Comparison of ENCODE assay signal across 8 cellular contexts in the genomic region with DNA sequence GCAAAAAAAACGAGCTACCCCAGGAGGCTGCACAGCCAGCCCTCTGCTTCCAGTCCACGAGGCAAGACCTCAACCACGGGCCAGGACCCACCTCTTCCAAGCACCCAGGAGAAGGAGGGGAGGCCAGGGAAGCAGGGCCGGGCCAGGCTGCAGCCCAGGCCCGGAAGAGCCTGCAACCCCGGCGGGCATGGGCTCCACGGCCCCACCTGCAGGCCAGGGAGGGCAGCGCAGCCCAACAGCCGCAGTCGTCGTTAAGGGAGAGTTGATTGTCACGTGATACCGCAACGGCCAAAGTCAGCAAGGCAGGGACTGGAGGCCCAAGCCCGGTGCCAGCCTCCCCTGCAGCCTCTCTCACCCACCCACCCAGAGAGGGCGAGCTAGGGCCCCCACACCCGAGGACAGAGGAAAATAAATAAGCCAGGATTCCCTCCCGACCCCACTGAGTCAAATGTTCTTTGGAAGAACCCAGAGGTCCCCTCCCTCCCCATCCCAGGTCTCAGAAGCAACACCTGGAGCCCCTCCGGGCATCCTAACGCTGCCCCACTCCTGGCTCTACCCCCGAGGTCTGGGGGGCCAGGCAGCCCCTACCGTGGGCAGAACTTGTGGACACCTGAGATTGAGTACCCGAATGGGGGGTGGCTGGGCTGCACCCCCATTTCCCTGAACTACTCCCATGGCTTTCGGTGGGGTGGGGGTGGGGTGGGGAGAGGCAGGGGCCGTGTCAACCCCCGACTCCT. TPM values are rescaled to one million over a fixed set of nuclear protein-coding genes. Genes with fewer than 3 reads are reported as not detected.
DNase-seq lines count a peak whose midpoint lies in the region; ATAC-seq and TF ChIP-seq lines count a peak whose summit lies in the region.

No MANE protein-coding gene starts in this region.

- POLR2A ChIA-PET in naive thymus-derived CD4-positive, alpha-beta T cell (lab: Charles Lee): interaction anchor here (1.0 kb wide), 1 partner anchor 594 kb away, joined by 3 read pairs; no protein-coding TSS in a partner anchor

- peaks cover 11% of the 10 kb centered on the region for H3K79me1 ChIP-seq in H9 (ENCODE audit: insufficient read depth, low read depth, low read length, poor library complexity, severe bottlenecking)

- H3K79me2 ChIP-seq in H9 (ENCODE audit: insufficient read depth, low read length): peaks cover 8% of the 10 kb centered on the region; the same call in 1 of the 2 replicates
- H3K79me2 ChIP-seq in OCI-LY1 (ENCODE audit: insufficient read depth, low read length): no peaks in the 10 kb centered on the region

- H3K4me1 Mint-ChIP-seq in H9: peaks cover 21 to 49% of the 10 kb centered on the region in 2 experiments
- H3K4me1 Mint-ChIP-seq in naive thymus-derived CD4-positive, alpha-beta T cell: peaks cover 11 to 62% (median 47%) of the 10 kb centered on the region in 7 donors
- H3K4me1 Mint-ChIP-seq in stimulated activated naive CD8-positive, alpha-beta T cell treated with anti-CD3 and anti-CD28 coated beads, Interleukin-15, Interleukin-2, amounts not matched to agents 100 ng/mL and 50 ng/mL, for 24 hours (ENCODE audit: low read depth): peaks cover 67% of the 10 kb centered on the region

- H3K56ac ChIP-seq in H9 (ENCODE audit: insufficient read length, low read depth, low read length): no peak overlapping the region

- no peak overlapping the region for H2AK5ac ChIP-seq in H9 (ENCODE audit: insufficient read length, low read length)

- H3F3A ChIP-seq in OCI-LY1 (ENCODE audit: insufficient read depth, low read length): no peaks in the 10 kb centered on the region

- no CpG with 5 or more reads among the region's 27 CpGs for WGBS in H9 (ENCODE audit: extremely low coverage, insufficient read length, low lambda C conversion rate)

- peak; percentile 50 for ATAC-seq in naive thymus-derived CD4-positive, alpha-beta T cell
- ATAC-seq in GM18858 (IDR thresholded peaks at IDR 0.05; ENCODE audit: unreplicated experiment): no peak

- H3K4ac ChIP-seq in H9 (ENCODE audit: low read depth, low read length): no peak overlapping the region

- DNase-seq in BE2C: peak; percentile 86
- DNase-seq in H9: peak; percentile 90
- peak; percentile 94 for DNase-seq in activated CD8-positive, alpha-beta memory T cell treated with anti-CD3 and anti-CD28 coated beads, Interleukin-2, amount 50 U/mL, for 48 hours
- DNase-seq in epidermal melanocyte (ENCODE audit: insufficient read length, low spot score): peak; percentile 94
- peak; percentile 66 to 90 (median 72) for DNase-seq in naive thymus-derived CD4-positive, alpha-beta T cell

- intact Hi-C loops in naive thymus-derived CD4-positive, alpha-beta T cell (cut with micrococcal nuclease): loop anchor here in 1 of 2 donors (1.0 to 10.0 kb wide), 2 partner anchors 52 to 589 kb away; a partner anchor contains a TSS

- H3K9me3 ChIP-seq in BE2C (no peaks in the 10 kb centered on the region), H9 (ENCODE audit: control insufficient read depth, low read depth, low read length) (no peaks in the 10 kb centered on the region), OCI-LY1 (ENCODE audit: low read length) (no peaks in the 10 kb centered on the region)
- H3K9me3 ChIP-seq in naive thymus-derived CD4-positive, alpha-beta T cell (ENCODE audit: control insufficient read depth in 2 of 3, low read length in 3 of 3): no peaks in the 10 kb centered on the region

- H4K5ac ChIP-seq in H9 (ENCODE audit: insufficient read length, low read depth, low read length): no peak overlapping the region

- peak overlapping the region; percentile 34 to 66; a peak in 4 of 5 replicates for H3K4me3 Mint-ChIP-seq in H9
- peak overlapping the region; percentile 72 to 87 (median 82) for H3K4me3 Mint-ChIP-seq in naive thymus-derived CD4-positive, alpha-beta T cell
- peak overlapping the region; percentile 53 for H3K4me3 Mint-ChIP-seq in stimulated activated naive CD8-positive, alpha-beta T cell treated with anti-CD3 and anti-CD28 coated beads, Interleukin-15, Interleukin-2, amounts not matched to agents 100 ng/mL and 50 ng/mL, for 24 hours

- H2BK120ac ChIP-seq in H9 (ENCODE audit: low read depth, low read length, poor library complexity, severe bottlenecking): no peak overlapping the region

- H2AFZ ChIP-seq in H9 (ENCODE audit: low read length): no peak overlapping the region
- no peak overlapping the region for H2AFZ ChIP-seq in OCI-LY1 (ENCODE audit: low read length)

- H3K27ac Mint-ChIP-seq in H9: peak overlapping the region in 2 of 3 experiments; percentile 72 to 87; a peak in 2 of 7 replicates
- peak overlapping the region; percentile 28 to 97 (median 94) for H3K27ac Mint-ChIP-seq in naive thymus-derived CD4-positive, alpha-beta T cell
- peak overlapping the region; percentile 91 for H3K27ac Mint-ChIP-seq in stimulated activated naive CD8-positive, alpha-beta T cell treated with anti-CD3 and anti-CD28 coated beads, Interleukin-15, Interleukin-2, amounts not matched to agents 100 ng/mL and 50 ng/mL, for 24 hours

- H3K4me3 ChIP-seq in BE2C (ENCODE audit: low read depth, low read length) (no peak overlapping the region), OCI-LY1 (ENCODE audit: low read depth, low read length, poor library complexity, severe bottlenecking) (no peak overlapping the region)
- no peak overlapping the region for H3K4me3 ChIP-seq in naive thymus-derived CD4-positive, alpha-beta T cell (ENCODE audit: low read length)

- H2BK5ac ChIP-seq in H9 (ENCODE audit: insufficient read length, low read length): no peak overlapping the region

- H3K27me3 Mint-ChIP-seq in H9 (ENCODE audit: low read depth): no peaks in the 10 kb centered on the region
- no peaks in the 10 kb centered on the region for H3K27me3 Mint-ChIP-seq in naive thymus-derived CD4-positive, alpha-beta T cell
- H3K27me3 Mint-ChIP-seq in stimulated activated naive CD8-positive, alpha-beta T cell treated with anti-CD3 and anti-CD28 coated beads, Interleukin-15, Interleukin-2, amounts not matched to agents 100 ng/mL and 50 ng/mL, for 24 hours: no peaks in the 10 kb centered on the region

- peaks cover 34% of the 10 kb centered on the region for H3K4me1 ChIP-seq in BE2C
- H3K4me1 ChIP-seq in H9 (ENCODE audit: insufficient read depth, low read length): peaks cover 7% of the 10 kb centered on the region; the same call in 1 of the 2 replicates
- peaks cover 62% of the 10 kb centered on the region for H3K4me1 ChIP-seq in OCI-LY1 (ENCODE audit: insufficient read depth, low read length, severe bottlenecking)
- peaks cover 28 to 64% of the 10 kb centered on the region in 2 donors for H3K4me1 ChIP-seq in naive thymus-derived CD4-positive, alpha-beta T cell (ENCODE audit: control insufficient read depth in 2 of 2, insufficient read depth in 2 of 2, low read length in 2 of 2)

- no peak overlapping the region for H3K18ac ChIP-seq in H9 (ENCODE audit: insufficient read length, low read depth, low read length)

- no peak overlapping the region for H3K9ac ChIP-seq in H9 (ENCODE audit: extremely low read depth, insufficient read length, low read length)
- H3K9ac ChIP-seq in OCI-LY1 (ENCODE audit: low read length): peak overlapping the region; percentile 23; the same call in 1 of the 2 replicates

- peaks cover 0 to 10% (median 0%) of the 10 kb centered on the region in 3 experiments; a peak in 2 of 7 replicates for H3K36me3 Mint-ChIP-seq in H9 (ENCODE audit: insufficient read depth in 1 of 3, low read depth in 3 of 3)
- H3K36me3 Mint-ChIP-seq in naive thymus-derived CD4-positive, alpha-beta T cell: peaks cover 0 to 2% (median 0%) of the 10 kb centered on the region in 5 donors
- H3K36me3 Mint-ChIP-seq in stimulated activated naive CD8-positive, alpha-beta T cell treated with anti-CD3 and anti-CD28 coated beads, Interleukin-15, Interleukin-2, amounts not matched to agents 100 ng/mL and 50 ng/mL, for 24 hours (ENCODE audit: low read depth): no peaks in the 10 kb centered on the region

- H3K36me3 ChIP-seq in BE2C: peaks cover 4% of the 10 kb centered on the region
- no peaks in the 10 kb centered on the region for H3K36me3 ChIP-seq in OCI-LY1 (ENCODE audit: insufficient read depth, low read length)
- H3K36me3 ChIP-seq in naive thymus-derived CD4-positive, alpha-beta T cell (ENCODE audit: control insufficient read depth in 2 of 3, insufficient read depth in 3 of 3, low read length in 3 of 3): peaks cover 0 to 3% (median 0%) of the 10 kb centered on the region in 3 experiments

- H3K4me2 ChIP-seq in H9 (ENCODE audit: insufficient read depth, insufficient read length, low read length) (no peak overlapping the region), OCI-LY1 (ENCODE audit: low read length) (peak overlapping the region; percentile 13; the same call in 1 of the 2 replicates)

- no peak overlapping the region for H2BK15ac ChIP-seq in H9 (ENCODE audit: low read depth, low read length)

- H2BK20ac ChIP-seq in H9 (ENCODE audit: low read depth, low read length, poor library complexity, severe bottlenecking): no peak overlapping the region

- no peak overlapping the region for H2BK12ac ChIP-seq in H9 (ENCODE audit: insufficient read length, low read depth, low read length)

- peaks cover 6% of the 10 kb centered on the region for H3K23me2 ChIP-seq in H9 (ENCODE audit: insufficient read length, low read depth, low read length, poor library complexity, severe bottlenecking)

- no peak overlapping the region for H4K8ac ChIP-seq in H9 (replicated peaks; ENCODE audit: insufficient read length, low read depth, low read length)

- no peaks in the 10 kb centered on the region for H4K20me1 ChIP-seq in H9 (ENCODE audit: control insufficient read depth, insufficient read depth, insufficient read length)
- no peaks in the 10 kb centered on the region for H4K20me1 ChIP-seq in OCI-LY1 (ENCODE audit: insufficient read depth, low read length)

- H3K27ac ChIP-seq in H9 (ENCODE audit: insufficient read length, low read depth, low read length) (no peak overlapping the region), OCI-LY1 (ENCODE audit: low read depth, low read length, poor library complexity, severe bottlenecking) (peak overlapping the region; percentile 27)
- peak overlapping the region; percentile 93 for H3K27ac ChIP-seq in naive thymus-derived CD4-positive, alpha-beta T cell (ENCODE audit: low read depth, low read length)

- no peak overlapping the region for H3T11ph ChIP-seq in H9 (ENCODE audit: low read length)

- TF ChIP-seq CTCF in BE2C (IDR thresholded peaks at IDR 0.05; ENCODE audit: low read depth, low read length) (peak; percentile 93), H9 (conservative IDR thresholded peaks at IDR 0.05) (peak; percentile 95), OCI-LY1 (IDR thresholded peaks at IDR 0.05; ENCODE audit: low read length) (peak; percentile 88)

- H3K23ac ChIP-seq in H9 (ENCODE audit: insufficient read length, low read depth, low read length): no peak overlapping the region

- no peak overlapping the region for H3K14ac ChIP-seq in H9 (ENCODE audit: insufficient read depth, low read length)

- H3K27me3 ChIP-seq in BE2C: no peaks in the 10 kb centered on the region
- H3K27me3 ChIP-seq in H9 (ENCODE audit: insufficient read depth, low read length): no peaks in the 10 kb centered on the region
- H3K27me3 ChIP-seq in OCI-LY1 (ENCODE audit: insufficient read depth, low read length): no peaks in the 10 kb centered on the region
- no peaks in the 10 kb centered on the region for H3K27me3 ChIP-seq in naive thymus-derived CD4-positive, alpha-beta T cell (ENCODE audit: control insufficient read depth in 2 of 2, insufficient read depth in 2 of 2, low read length in 2 of 2)

- CTCF ChIA-PET in naive thymus-derived CD4-positive, alpha-beta T cell (lab: Charles Lee): interaction anchor here (0.8 kb wide), 1 partner anchor 25 kb away, joined by 3 read pairs; no protein-coding TSS in a partner anchor

- H3K9me3 Mint-ChIP-seq in H9: no peaks in the 10 kb centered on the region
- H3K9me3 Mint-ChIP-seq in naive thymus-derived CD4-positive, alpha-beta T cell: no peaks in the 10 kb centered on the region
- no peaks in the 10 kb centered on the region for H3K9me3 Mint-ChIP-seq in stimulated activated naive CD8-positive, alpha-beta T cell treated with anti-CD3 and anti-CD28 coated beads, Interleukin-15, Interleukin-2, amounts not matched to agents 100 ng/mL and 50 ng/mL, for 24 hours

- H4K91ac ChIP-seq in H9 (ENCODE audit: insufficient read length, low read depth, low read length): no peak overlapping the region

- H3K9me2 ChIP-seq in OCI-LY1 (ENCODE audit: low read depth, low read length): no peaks in the 10 kb centered on the region

RNA-seq across cellular contexts. Expression of a gene that starts 5.2 kb away (rescaled TPM):
- polyA plus RNA-seq in BE2C (2012; ENCODE audit: insufficient read depth, insufficient read length, low read depth): 165 TPM
- total RNA-seq in H9 (2021): 45.6 and 56.8 TPM in 2 replicates
- 10 to 100 TPM; 52.7 to 92.6 (median 73.1) TPM for total RNA-seq in naive thymus-derived CD4-positive, alpha-beta T cell
- 1 to 10 TPM; 5.4 to 9.6 TPM for polyA plus RNA-seq in naive thymus-derived CD4-positive, alpha-beta T cell

RNA-seq across cellular contexts. Expression of a gene that starts 9.9 kb away (rescaled TPM):
- 112 TPM for polyA plus RNA-seq in BE2C (2012; ENCODE audit: insufficient read depth, insufficient read length, low read depth)
- 66.5 and 66.8 TPM in 2 replicates for total RNA-seq in H9 (2021)
- 10 to 100 TPM; 20.5 to 65.2 (median 21.1) TPM for total RNA-seq in naive thymus-derived CD4-positive, alpha-beta T cell
- under 1 TPM; 0.41 to 0.47 TPM for polyA plus RNA-seq in naive thymus-derived CD4-positive, alpha-beta T cell

RNA-seq across cellular contexts. Expression of a gene that starts 31.8 kb away (rescaled TPM):
- 324 TPM for polyA plus RNA-seq in BE2C (2012; ENCODE audit: insufficient read depth, insufficient read length, low read depth)
- total RNA-seq in H9 (2021): 47.5 and 50.3 TPM in 2 replicates
- 100 to 1,000 TPM in 4 of 5 experiments, 10 to 100 TPM in 1; 92.9 to 175 (median 127) TPM for total RNA-seq in naive thymus-derived CD4-positive, alpha-beta T cell
- polyA plus RNA-seq in naive thymus-derived CD4-positive, alpha-beta T cell: 100 to 1,000 TPM; 135 to 140 TPM

RNA-seq across cellular contexts. Expression of a gene that starts 41.4 kb away (rescaled TPM):
- 0.29 TPM for polyA plus RNA-seq in BE2C (2012; ENCODE audit: insufficient read depth, insufficient read length, low read depth)
- 8.7 and 9.6 TPM in 2 replicates for total RNA-seq in H9 (2021)
- total RNA-seq in naive thymus-derived CD4-positive, alpha-beta T cell: 10 to 100 TPM in 1 of 5 experiments, 1 to 10 TPM in 4; 1.8 to 15.3 (median 4.0) TPM
- under 1 TPM; 0.83 TPM for polyA plus RNA-seq in naive thymus-derived CD4-positive, alpha-beta T cell

RNA-seq across cellular contexts. Expression of a gene that starts 51.7 kb away (rescaled TPM):
- 51.0 TPM for polyA plus RNA-seq in BE2C (2012; ENCODE audit: insufficient read depth, insufficient read length, low read depth)
- 12.2 and 12.9 TPM in 2 replicates for total RNA-seq in H9 (2021)
- total RNA-seq in naive thymus-derived CD4-positive, alpha-beta T cell: 10 to 100 TPM in 2 of 5 experiments, 1 to 10 TPM in 3; 3.5 to 13.5 (median 6.1) TPM
- 1 to 10 TPM; 2.2 to 5.9 TPM for polyA plus RNA-seq in naive thymus-derived CD4-positive, alpha-beta T cell
